ENCODE assay signal across 15 cellular contexts in the genomic region with DNA sequence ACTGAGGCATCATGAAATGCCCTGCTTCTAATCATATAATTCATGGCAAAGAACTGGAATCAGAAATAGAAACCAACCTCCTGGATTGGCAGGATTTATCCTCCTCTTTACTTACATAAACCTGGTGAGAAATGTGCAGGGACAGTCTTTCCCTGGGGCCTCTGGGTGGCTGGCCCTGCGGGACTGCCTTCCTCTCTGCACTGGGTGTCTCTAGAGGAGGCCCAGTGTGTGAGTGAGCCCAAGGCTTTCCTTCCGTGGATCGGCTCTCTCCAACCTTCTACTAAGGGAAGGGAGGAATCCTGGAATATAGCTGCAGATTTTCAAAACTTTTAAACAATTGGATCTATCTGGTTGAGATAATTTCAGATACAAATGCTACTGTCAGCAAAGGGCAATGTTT. TPM values are rescaled to one million over a fixed set of nuclear protein-coding genes. Genes with fewer than 3 reads are reported as not detected.
DNase-seq lines count a peak whose midpoint lies in the region; ATAC-seq and TF ChIP-seq lines count a peak whose summit lies in the region.
"Had no signal": no experiment of that assay in that cellular context is flagged by ENCODE, and none has a peak within 500 bp of the region (broad histone marks: within the 10 kb centered on the region; RNA-seq: fewer than 3 reads in every experiment).

No MANE protein-coding gene starts in this region.

- no peaks in the 10 kb centered on the region for H3K4me1 ChIP-seq in right cardiac atrium (ENCODE audit: control insufficient read depth, insufficient read depth, low read length)
- H3K4me1 ChIP-seq in testis, result no peaks in the 10 kb centered on the region

- no peaks in the 10 kb centered on the region for H3K27me3 ChIP-seq in right cardiac atrium (ENCODE audit: control insufficient read depth, insufficient read depth)
- no peaks in the 10 kb centered on the region for H3K27me3 ChIP-seq in testis
- H3K27me3 ChIP-seq: BLaER1 had no signal

- H3K9me3 ChIP-seq in right cardiac atrium (ENCODE audit: control insufficient read depth, low read length), result no peaks in the 10 kb centered on the region
- H3K9me3 ChIP-seq in SK-N-MC (ENCODE audit: low read depth, low read length), result no peaks in the 10 kb centered on the region
- H3K9me3 ChIP-seq in testis, result no peaks in the 10 kb centered on the region
- H3K9me3 ChIP-seq: BLaER1, Caco-2 had no signal

- ATAC-seq in Right ventricle myocardium inferior (peak; percentile 56), right cardiac atrium (no peak), left lobe of liver (peak; percentile 76), GM21529 (IDR thresholded peaks at IDR 0.05; ENCODE audit: unreplicated experiment) (no peak), HG03457 (IDR thresholded peaks at IDR 0.05; ENCODE audit: unreplicated experiment) (no peak)

- H3K9ac ChIP-seq in SK-N-MC (ENCODE audit: insufficient read length), result peak overlapping the region; percentile 9
- H3K9ac ChIP-seq: BLaER1 had no signal

- 84% methylated on average over 3 of the region's 3 CpGs for WGBS in right cardiac atrium
- WGBS in testis, 2 donors, result 59 to 100% methylated on average over 1 to 3 of the region's 3 CpGs

- H3K4me3 ChIP-seq in right cardiac atrium (ENCODE audit: low read length) (no peak overlapping the region), SK-N-MC (peak overlapping the region; percentile 7; the same call in 1 of the 2 replicates), testis (no peak overlapping the region)
- H3K4me3 ChIP-seq: BLaER1, HAP-1 had no signal

- TF ChIP-seq CTCF in testis (IDR thresholded peaks at IDR 0.05), result no peak

- intact Hi-C loops in Right ventricle myocardium inferior (cut with DNase I), result loop anchor here (2.0 kb wide), 1 partner anchor 123 kb away; no protein-coding TSS in a partner anchor
- intact Hi-C loops in right cardiac atrium (cut with DNase I), result loop anchor here in 3 of 4 donors (2.0 to 10.0 kb wide), 3 partner anchors 123 to 126 kb away; no protein-coding TSS in a partner anchor
- intact Hi-C loops in testis (cut with DNase I; ENCODE audit: low total_unique reads), result no loop called here

- H3K36me3 ChIP-seq in SK-N-MC (ENCODE audit: insufficient read depth, low read length) (no peaks in the 10 kb centered on the region), testis (ENCODE audit: low read depth, missing control alignments) (no peaks in the 10 kb centered on the region)
- H3K36me3 ChIP-seq: BLaER1, HAP-1 had no signal

- no peak for DNase-seq in Right ventricle myocardium inferior (ENCODE audit: missing footprints)
- DNase-seq in right cardiac atrium, result no peak
- DNase-seq in SK-N-MC (ENCODE audit: low read depth, low spot score), result no peak
- DNase-seq in left lobe of liver (ENCODE audit: low spot score), result no peak
- DNase-seq in testis, result peak; percentile 61
- DNase-seq: AML-193; Caco-2; CD8-positive, alpha-beta memory T cell; DMS53; GF-D8 had no signal

- H3K27ac ChIP-seq in right cardiac atrium (ENCODE audit: low read length) (no peak overlapping the region), SK-N-MC (peak overlapping the region; percentile 100), testis (no peak overlapping the region)
- H3K27ac ChIP-seq: 22Rv1, BLaER1 had no signal

- no peak for TF ChIP-seq POLR2A in testis (IDR thresholded peaks at IDR 0.05)

RNA-seq across cellular contexts. Expression of gene ATP1A1, which starts 11.4 kb away (rescaled TPM):
- total RNA-seq in Right ventricle myocardium inferior (298 TPM), right cardiac atrium (100 to 1,000 TPM; 166 to 326 (median 226) TPM), left lobe of liver (110 TPM), testis (100 to 1,000 TPM; 444 to 561 TPM)
- polyA plus RNA-seq in right cardiac atrium (155 TPM), testis (ENCODE audit: insufficient read depth, low read depth, low replicate concordance) (394 TPM)

Comparison
In these comparisons a context has a peak if more than half of its experiments do, and no peak if none do; other contexts are left out.
1. ATAC-seq: peak in Right ventricle myocardium inferior (single experiment) and left lobe of liver (single experiment); none in right cardiac atrium (0 of 2), GM21529 (single experiment) and HG03457 (single experiment).